In genomic region chr15:61861962-61862361, GRCh38 we compare ENCODE assay signal across 27 cellular contexts.
"Had no signal": no experiment of that assay in that cellular context is flagged by ENCODE, and none has a peak within 500 bp of the region (broad histone marks: within the 10 kb centered on the region; RNA-seq: fewer than 3 reads in every experiment).

No MANE protein-coding gene starts in this region.

- DNase-seq: occipital lobe; ovary; posterior cingulate gyrus; psoas muscle; right cardiac atrium; right lobe of liver; sigmoid colon; small intestine; stimulated activated CD4-positive, alpha-beta T cell treated with anti-CD3 and anti-CD28 coated beads, Interleukin-15, amount 100 ng/mL, for 24 hours; stimulated activated CD4-positive, alpha-beta T cell treated with anti-CD3 and anti-CD28 coated beads, Interleukin-2, amount 100 ng/mL, for 24 hours; stimulated activated CD4-positive, alpha-beta T cell treated with anti-CD3 and anti-CD28 coated beads, Interleukin-2, amount 100 ng/mL, for 48 hours; stimulated activated CD4-positive, alpha-beta T cell treated with anti-CD3 and anti-CD28 coated beads, Interleukin-4, amount 100 ng/mL, for 24 hours; stimulated activated naive B cell treated with anti-CD40 and anti-IgM and Interleukin-4, amounts not matched to agents 10 μg/mL and 1 μg/mL and 100 μg/mL, for 72 hours; stimulated activated naive CD4-positive, alpha-beta T cell treated with Interleukin-2 at 50 U/mL for 16 hours; stomach; thyroid gland; trophoblast cell; upper lobe of left lung had no signal

- ATAC-seq: natural killer cell treated with Interleukin-12 subunit alpha and Interleukin-12 subunit beta and Interleukin-15 and Interleukin-18, amount 100 ng/mL, for 72 hours; psoas muscle; right cardiac atrium; right lobe of liver; stimulated activated effector memory CD8-positive, alpha-beta T cell treated with anti-CD3 and anti-CD28 coated beads, Interleukin-12 subunit alpha, Interleukin-12 subunit beta, amount 100 ng/mL, for 72 hours; stimulated activated naive B cell treated with anti-CD40 and anti-IgM and Interleukin-4, amounts not matched to agents 10 μg/mL and 1 μg/mL and 100 μg/mL, for 72 hours had no signal

- H3K4me1 ChIP-seq: neural progenitor cell, parathyroid adenoma, psoas muscle, right lobe of liver, sigmoid colon, stomach, thyroid gland, tibial nerve, upper lobe of left lung, vagina had no signal

- H3K27me3 ChIP-seq: neural progenitor cell, ovary, right lobe of liver, sigmoid colon, stomach, thyroid gland, tibial nerve, upper lobe of left lung, vagina had no signal

- H3K4me3 Mint-ChIP-seq: natural killer cell treated with Interleukin-12 subunit alpha and Interleukin-12 subunit beta and Interleukin-15 and Interleukin-18, amount 100 ng/mL, for 72 hours; neural progenitor cell; stimulated activated effector memory CD8-positive, alpha-beta T cell treated with anti-CD3 and anti-CD28 coated beads, Interleukin-12 subunit alpha, Interleukin-12 subunit beta, amount 100 ng/mL, for 72 hours; stimulated activated naive B cell treated with anti-CD40 and anti-IgM and Interleukin-4, amounts not matched to agents 10 μg/mL and 1 μg/mL and 100 μg/mL, for 72 hours; stimulated activated naive CD8-positive, alpha-beta T cell treated with anti-CD3 and anti-CD28 coated beads, Interleukin-15, Interleukin-2, amounts not matched to agents 100 ng/mL and 50 ng/mL, for 24 hours had no signal

- H3K36me3 Mint-ChIP-seq: natural killer cell treated with Interleukin-12 subunit alpha and Interleukin-12 subunit beta and Interleukin-15 and Interleukin-18, amount 100 ng/mL, for 72 hours; neural progenitor cell had no signal

- H3K4me1 Mint-ChIP-seq: neural progenitor cell; stimulated activated effector memory CD8-positive, alpha-beta T cell treated with anti-CD3 and anti-CD28 coated beads, Interleukin-12 subunit alpha, Interleukin-12 subunit beta, amount 100 ng/mL, for 72 hours; stimulated activated naive B cell treated with anti-CD40 and anti-IgM and Interleukin-4, amounts not matched to agents 10 μg/mL and 1 μg/mL and 100 μg/mL, for 72 hours had no signal

- H3K9me3 ChIP-seq: ovary, psoas muscle, right lobe of liver, sigmoid colon, stomach, thoracic aorta, thyroid gland, tibial nerve, upper lobe of left lung, vagina had no signal

- H3K4me3 ChIP-seq: neural progenitor cell, ovary, psoas muscle, right lobe of liver, sigmoid colon, stomach, thoracic aorta, thyroid gland, tibial nerve, upper lobe of left lung, vagina had no signal

- H3K27me3 Mint-ChIP-seq: natural killer cell treated with Interleukin-12 subunit alpha and Interleukin-12 subunit beta and Interleukin-15 and Interleukin-18, amount 100 ng/mL, for 72 hours; progenitor cell of endocrine pancreas; stimulated activated naive B cell treated with anti-CD40 and anti-IgM and Interleukin-4, amounts not matched to agents 10 μg/mL and 1 μg/mL and 100 μg/mL, for 72 hours; stimulated activated naive CD8-positive, alpha-beta T cell treated with anti-CD3 and anti-CD28 coated beads, Interleukin-15, Interleukin-2, amounts not matched to agents 100 ng/mL and 50 ng/mL, for 24 hours had no signal

- H3K27ac ChIP-seq: neural progenitor cell, ovary, parathyroid adenoma, psoas muscle, right lobe of liver, sigmoid colon, stomach, thoracic aorta, thyroid gland, tibial nerve, upper lobe of left lung, vagina had no signal

- H3K27ac Mint-ChIP-seq: natural killer cell treated with Interleukin-12 subunit alpha and Interleukin-12 subunit beta and Interleukin-15 and Interleukin-18, amount 100 ng/mL, for 72 hours; neural progenitor cell; progenitor cell of endocrine pancreas; stimulated activated effector memory CD8-positive, alpha-beta T cell treated with anti-CD3 and anti-CD28 coated beads, Interleukin-12 subunit alpha, Interleukin-12 subunit beta, amount 100 ng/mL, for 72 hours; stimulated activated naive B cell treated with anti-CD40 and anti-IgM and Interleukin-4, amounts not matched to agents 10 μg/mL and 1 μg/mL and 100 μg/mL, for 72 hours; stimulated activated naive CD8-positive, alpha-beta T cell treated with anti-CD3 and anti-CD28 coated beads, Interleukin-15, Interleukin-2, amounts not matched to agents 100 ng/mL and 50 ng/mL, for 24 hours had no signal

- H3K9me3 Mint-ChIP-seq: natural killer cell treated with Interleukin-12 subunit alpha and Interleukin-12 subunit beta and Interleukin-15 and Interleukin-18, amount 100 ng/mL, for 72 hours; neural progenitor cell; stimulated activated effector memory CD8-positive, alpha-beta T cell treated with anti-CD3 and anti-CD28 coated beads, Interleukin-12 subunit alpha, Interleukin-12 subunit beta, amount 100 ng/mL, for 72 hours; stimulated activated naive B cell treated with anti-CD40 and anti-IgM and Interleukin-4, amounts not matched to agents 10 μg/mL and 1 μg/mL and 100 μg/mL, for 72 hours; stimulated activated naive CD8-positive, alpha-beta T cell treated with anti-CD3 and anti-CD28 coated beads, Interleukin-15, Interleukin-2, amounts not matched to agents 100 ng/mL and 50 ng/mL, for 24 hours had no signal

- H3K36me3 ChIP-seq: ovary, thyroid gland, vagina had no signal
